ENCODE assay signal across 8 cellular contexts in genomic region chr1:20661235-20662109, GRCh38. TPM values are rescaled to one million over a fixed set of nuclear protein-coding genes. Genes with fewer than 3 reads are reported as not detected.
DNase-seq lines count a peak whose midpoint lies in the region; TF ChIP-seq lines count a peak whose summit lies in the region.

TSS of gene DDOST (minus strand) at chr1:20661369. CDS start at chr1:20661350, 19 bp downstream.

- H3K27ac Mint-ChIP-seq in H9 (peak within 1 kb of the TSS; percentile 95 to 99 (median 98)), neural crest cell (ENCODE audit: unreplicated experiment) (peak within 1 kb of the TSS; percentile 97)

- no peak within 1 kb of the TSS for H2AFZ ChIP-seq in H9 (ENCODE audit: low read length)

- H3K4me3 Mint-ChIP-seq in H9 (peak within 1 kb of the TSS; percentile 99 to 100), neural crest cell (peak within 1 kb of the TSS; percentile 100)

- H3K9ac ChIP-seq in H9 (ENCODE audit: extremely low read depth, insufficient read length, low read length): peak within 1 kb of the TSS; percentile 91

- no peak within 1 kb of the TSS for H4K91ac ChIP-seq in H9 (ENCODE audit: insufficient read length, low read depth, low read length)

- H3K79me2 ChIP-seq in H9 (ENCODE audit: insufficient read depth, low read length): peaks cover 19% of the 10 kb centered on the region

- no peak within 1 kb of the TSS for H3K56ac ChIP-seq in H9 (ENCODE audit: insufficient read length, low read depth, low read length)

- peak within 1 kb of the TSS; percentile 50 for H3K18ac ChIP-seq in H9 (ENCODE audit: insufficient read length, low read depth, low read length)

- H3K9me3 Mint-ChIP-seq in H9 (no peaks in the 10 kb centered on the region), neural crest cell (no peaks in the 10 kb centered on the region)

- H3K4me1 Mint-ChIP-seq in H9 (peaks cover 24% of the 10 kb centered on the region in 2 experiments), neural crest cell (peaks cover 37% of the 10 kb centered on the region)

- no peak within 1 kb of the TSS for H2BK5ac ChIP-seq in H9 (ENCODE audit: insufficient read length, low read length)

- H3K4ac ChIP-seq in H9 (ENCODE audit: low read depth, low read length): no peak within 1 kb of the TSS

- H2BK20ac ChIP-seq in H9 (ENCODE audit: low read depth, low read length, poor library complexity, severe bottlenecking): no peak within 1 kb of the TSS

- H2AK5ac ChIP-seq in H9 (ENCODE audit: insufficient read length, low read length): no peak within 1 kb of the TSS

- in situ Hi-C loops in G401 (cut with HindIII; ENCODE audit: low sequenced_read_pairs): no loop called here

- DNase-seq in G401 (ENCODE audit: low spot score) (peak; percentile 99), H9 (peak; percentile 99), MG63 (peak; percentile 97), SIG-M5 (lab: John Stamatoyannopoulos, UW) (peak; percentile 90), activated gamma-delta T cell treated with Interleukin-2 at 50 U/mL for 16 hours (peak; percentile 92), fibroblast of villous mesenchyme (ENCODE audit: low read depth) (peak; percentile 97), neural crest cell (ENCODE audit: low read depth, low spot score) (peak; percentile 89), stromal cell of bone marrow (ENCODE audit: low read depth) (peak; percentile 96)

- H2BK12ac ChIP-seq in H9 (ENCODE audit: insufficient read length, low read depth, low read length): no peak within 1 kb of the TSS

- no peak within 1 kb of the TSS for H3T11ph ChIP-seq in H9 (ENCODE audit: low read length)

- H3K27me3 Mint-ChIP-seq in H9 (ENCODE audit: low read depth) (no peaks in the 10 kb centered on the region), neural crest cell (ENCODE audit: low read depth) (no peaks in the 10 kb centered on the region)

- no CpG with 5 or more reads among the region's 55 CpGs for WGBS in H9 (ENCODE audit: extremely low coverage, insufficient read length, low lambda C conversion rate)

- TF ChIP-seq CTCF in H9 (conservative IDR thresholded peaks at IDR 0.05): peak; percentile 58; the same call in 2 of the 3 replicates
- TF ChIP-seq CTCF in fibroblast of villous mesenchyme (IDR thresholded peaks at IDR 0.05; ENCODE audit: insufficient read depth, low read depth, low read length): peak; percentile 41
- TF ChIP-seq CTCF in neural crest cell (conservative IDR thresholded peaks at IDR 0.05): peak; percentile 55

- H3K27me3 ChIP-seq in H9 (ENCODE audit: insufficient read depth, low read length) (no peaks in the 10 kb centered on the region), MG63 (no peaks in the 10 kb centered on the region)

- no peak within 1 kb of the TSS for H3K23ac ChIP-seq in H9 (ENCODE audit: insufficient read length, low read depth, low read length)

- H3K14ac ChIP-seq in H9 (ENCODE audit: insufficient read depth, low read length): peak within 1 kb of the TSS; percentile 22; the same call in 1 of the 2 replicates

- H3K9me3 ChIP-seq in H9 (ENCODE audit: control insufficient read depth, low read depth, low read length) (no peaks in the 10 kb centered on the region), MG63 (no peaks in the 10 kb centered on the region)

- H2BK120ac ChIP-seq in H9 (ENCODE audit: low read depth, low read length, poor library complexity, severe bottlenecking): no peak within 1 kb of the TSS

- H3K4me3 ChIP-seq in MG63: peak within 1 kb of the TSS; percentile 82
- peak within 1 kb of the TSS; percentile 97 for H3K4me3 ChIP-seq in fibroblast of villous mesenchyme (ENCODE audit: low read depth, low read length)

- H3K23me2 ChIP-seq in H9 (ENCODE audit: insufficient read length, low read depth, low read length, poor library complexity, severe bottlenecking): peaks cover 5% of the 10 kb centered on the region

- peaks cover 2% of the 10 kb centered on the region; the same call in 1 of the 2 replicates for H3K4me1 ChIP-seq in H9 (ENCODE audit: insufficient read depth, low read length)

- H4K8ac ChIP-seq in H9 (replicated peaks; ENCODE audit: insufficient read length, low read depth, low read length): no peak within 1 kb of the TSS

- no peak within 1 kb of the TSS for H2BK15ac ChIP-seq in H9 (ENCODE audit: low read depth, low read length)

- peaks cover 7% of the 10 kb centered on the region for H3K79me1 ChIP-seq in H9 (ENCODE audit: insufficient read depth, low read depth, low read length, poor library complexity, severe bottlenecking)

- H3K36me3 Mint-ChIP-seq in H9 (ENCODE audit: insufficient read depth in 1 of 3, low read depth in 3 of 3) (peaks cover 7 to 27% (median 26%) of the 10 kb centered on the region in 3 experiments), neural crest cell (ENCODE audit: low read depth) (peaks cover 7% of the 10 kb centered on the region)

- H3K4me2 ChIP-seq in H9 (ENCODE audit: insufficient read depth, insufficient read length, low read length): peak within 1 kb of the TSS; percentile 98

- peaks cover 33% of the 10 kb centered on the region for H3K36me3 ChIP-seq in MG63

- no peak within 1 kb of the TSS for H3K27ac ChIP-seq in H9 (ENCODE audit: insufficient read length, low read depth, low read length)

- no peaks in the 10 kb centered on the region for H4K20me1 ChIP-seq in H9 (ENCODE audit: control insufficient read depth, insufficient read depth, insufficient read length)

- H4K5ac ChIP-seq in H9 (ENCODE audit: insufficient read length, low read depth, low read length): no peak within 1 kb of the TSS

RNA-seq across cellular contexts. Expression of gene DDOST, which starts in this region (rescaled TPM):
- 389 and 401 TPM in 2 replicates for total RNA-seq in G401 (2014; rRNA removed; shearing (Covaris generic))
- total RNA-seq in H9 (2021) (255 and 269 TPM in 2 replicates), fibroblast of villous mesenchyme (164 and 203 TPM in 2 replicates), neural crest cell (175 and 179 TPM in 2 replicates)
- total RNA-seq in MG63 (2014; rRNA removed; shearing (Covaris generic); ENCODE audit: low replicate concordance): 307 and 434 TPM in 2 replicates
